ENCODE assay signal across 8 cellular contexts in the genomic region with DNA sequence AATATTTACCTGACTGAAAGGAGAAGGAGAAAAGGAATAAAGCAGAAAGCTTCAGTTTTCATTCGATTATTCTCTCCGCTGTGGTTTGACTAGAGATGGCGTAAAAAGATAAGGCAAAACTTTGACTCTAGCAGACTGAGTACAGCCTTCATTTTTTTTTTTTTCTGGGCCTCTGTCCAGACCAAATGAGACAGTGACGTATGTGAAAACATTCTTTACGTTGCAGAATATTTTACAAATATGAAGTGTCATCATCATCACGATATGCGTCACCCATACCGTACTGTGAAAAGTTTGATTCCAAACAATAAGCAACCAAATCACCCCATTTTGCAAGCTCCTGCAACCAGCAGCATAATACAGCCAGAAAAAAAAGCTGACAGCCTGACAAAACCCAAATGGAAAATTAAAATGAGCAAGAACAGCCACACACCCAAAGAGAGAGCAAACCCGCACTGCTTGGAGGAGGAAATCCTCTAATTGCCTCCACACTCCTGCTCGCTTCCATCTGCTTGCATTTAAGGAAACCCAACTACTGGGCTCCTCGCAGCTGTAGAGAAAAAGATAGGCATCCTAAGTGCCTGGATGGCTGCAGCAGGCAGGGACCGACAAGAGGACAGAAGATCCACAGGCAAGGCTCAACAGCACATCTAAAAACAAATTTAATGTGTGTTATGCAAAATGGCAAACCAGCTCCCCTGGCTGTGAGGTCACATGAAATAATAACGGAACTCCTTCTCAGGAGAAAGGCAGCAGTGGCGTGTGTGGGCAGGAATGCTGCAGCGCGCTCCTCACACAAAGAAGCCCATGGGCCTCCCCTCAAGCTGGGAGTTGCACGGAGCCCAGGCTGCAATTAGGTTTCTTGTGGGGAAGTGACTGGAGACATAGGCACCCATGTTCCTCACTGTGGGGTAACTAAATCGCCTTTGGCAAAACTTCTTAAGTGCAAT.
DNase-seq lines count a peak whose midpoint lies in the region; ATAC-seq and TF ChIP-seq lines count a peak whose summit lies in the region.

No MANE protein-coding gene starts in this region.

- peak overlapping the region; percentile 93 for H3K27ac ChIP-seq in SK-N-MC
- H3K27ac ChIP-seq in dorsolateral prefrontal cortex, result peak overlapping the region in 58 of 59 donors; percentile 18 to 87 (median 74)

- no peaks in the 10 kb centered on the region for H3K27me3 ChIP-seq in dorsolateral prefrontal cortex

- peaks cover 92 to 94% of the 10 kb centered on the region in 2 donors for H3K4me1 Mint-ChIP-seq in natural killer cell

- H3K9ac ChIP-seq in SK-N-MC (ENCODE audit: insufficient read length), result peak overlapping the region; percentile 62

- no peaks in the 10 kb centered on the region for H3K9me3 Mint-ChIP-seq in natural killer cell

- peaks cover 11% of the 10 kb centered on the region for H3K36me3 Mint-ChIP-seq in natural killer cell

- DNase-seq in AG09309 (ENCODE audit: low read depth) (peak; percentile 63), SK-N-MC (ENCODE audit: low read depth, low spot score) (peak; percentile 81), dorsolateral prefrontal cortex (peak in 2 of 10 donors; percentile 55 to 58), natural killer cell (no peak), NCI-H1092 treated with DMSO at 0.1 percent for 48 hours (lab: John Stamatoyannopoulos, UW) (no peak), NCI-H446 (lab: John Stamatoyannopoulos, UW) (no peak), NCI-H187 (lab: John Stamatoyannopoulos, UW) (no peak)

- H3K27ac Mint-ChIP-seq in natural killer cell, result peak overlapping the region; percentile 99 to 100

- TF ChIP-seq CTCF in AG09309 (IDR thresholded peaks at IDR 0.05; ENCODE audit: control insufficient read depth, insufficient read depth, low read depth, low read length, missing control alignments) (no peak), dorsolateral prefrontal cortex (IDR thresholded peaks at IDR 0.05 in 54 of 56, conservative IDR thresholded peaks at IDR 0.05 in 2 of 56; ENCODE audit: low read depth in 1 of 56, partially characterized antibody in 56 of 56) (peak in 1 of 56 donors; percentile 14), natural killer cell (IDR thresholded peaks at IDR 0.05) (no peak)

- intact Hi-C loops in dorsolateral prefrontal cortex (cut with DNase I) (loop anchor here in 1 of 2 donors (5.0 kb wide), 1 partner anchor 43 kb away; no protein-coding TSS in a partner anchor), natural killer cell (cut with micrococcal nuclease) (loop anchor here (1.0 to 2.0 kb wide), 3 partner anchors 9 to 45 kb away; no protein-coding TSS in a partner anchor)

- no peaks in the 10 kb centered on the region for H3K36me3 ChIP-seq in SK-N-MC (ENCODE audit: insufficient read depth, low read length)

- ATAC-seq in natural killer cell (peak; percentile 54 to 84 (median 72)), GM19463 (IDR thresholded peaks at IDR 0.05; ENCODE audit: unreplicated experiment) (no peak)

- H3K27me3 Mint-ChIP-seq in natural killer cell (ENCODE audit: low read depth in 2 of 2), result no peaks in the 10 kb centered on the region

- no peaks in the 10 kb centered on the region for H3K9me3 ChIP-seq in SK-N-MC (ENCODE audit: low read depth, low read length)

- peak overlapping the region; percentile 95 for H3K4me3 Mint-ChIP-seq in natural killer cell

- H3K4me3 ChIP-seq in AG09309 (ENCODE audit: control insufficient read depth, low read depth, low read length) (no peak overlapping the region), SK-N-MC (peak overlapping the region; percentile 63), dorsolateral prefrontal cortex (peak overlapping the region in 23 of 59 donors; percentile 4 to 41 (median 18))

Comparison
In these comparisons a context has a peak if more than half of its experiments do, and no peak if none do; other contexts are left out.
1. DNase-seq: peak in AG09309 (single experiment) and SK-N-MC (single experiment); none in natural killer cell (single experiment), NCI-H1092 treated with DMSO at 0.1 percent for 48 hours (single experiment), NCI-H446 (0 of 2) and NCI-H187 (0 of 2).